Comparison of ENCODE assay signal across 8 cellular contexts in the genomic region with DNA sequence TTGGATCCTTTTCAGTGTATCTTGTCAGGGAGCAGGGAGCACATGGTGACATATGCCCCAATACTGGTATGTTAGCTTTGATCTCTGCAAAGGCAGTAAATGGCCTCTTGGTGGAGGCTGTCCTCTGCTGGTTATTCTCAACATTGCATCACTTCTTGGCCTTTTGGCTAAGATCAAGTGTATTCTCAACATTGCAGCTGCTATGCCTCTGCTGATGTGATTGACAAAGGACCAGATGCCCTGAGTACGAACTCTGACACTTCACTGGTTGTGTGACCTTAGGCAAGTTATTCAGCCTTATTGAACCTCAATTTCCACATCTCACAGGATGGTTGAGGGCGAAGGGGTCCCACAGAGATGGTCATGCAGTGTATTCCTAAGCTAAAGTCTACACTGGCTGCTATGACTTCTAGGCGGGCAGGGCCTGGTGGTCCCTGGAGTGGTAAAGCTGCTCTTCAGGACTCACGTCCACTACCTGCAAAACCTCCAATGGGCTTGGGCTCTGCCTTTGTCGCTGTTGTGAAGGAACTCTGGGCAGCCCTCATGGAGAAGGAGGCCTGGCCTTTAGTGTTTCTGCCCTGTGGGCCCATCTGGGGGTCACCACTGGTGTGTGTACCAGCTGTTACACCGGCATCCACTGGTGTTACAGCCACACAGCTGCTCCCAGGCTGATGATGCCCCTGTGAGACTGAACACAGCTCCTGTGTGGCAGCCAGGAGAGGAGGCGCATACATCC.
DNase-seq lines count a peak whose midpoint lies in the region; ATAC-seq lines count a peak whose summit lies in the region.

No MANE protein-coding gene starts in this region.

- ATAC-seq in HG03039 (IDR thresholded peaks at IDR 0.05; ENCODE audit: unreplicated experiment): peak; percentile 42

- H3K27ac Mint-ChIP-seq in activated naive CD4-positive, alpha-beta T cell treated with anti-CD3 and anti-CD28 coated beads for 36 hours: no peak overlapping the region

- H3K4me1 Mint-ChIP-seq in activated naive CD4-positive, alpha-beta T cell treated with anti-CD3 and anti-CD28 coated beads for 36 hours (ENCODE audit: low read depth): peaks cover 19% of the 10 kb centered on the region

- H3K9me3 Mint-ChIP-seq in activated naive CD4-positive, alpha-beta T cell treated with anti-CD3 and anti-CD28 coated beads for 36 hours: no peaks in the 10 kb centered on the region

- H3K27me3 Mint-ChIP-seq in activated naive CD4-positive, alpha-beta T cell treated with anti-CD3 and anti-CD28 coated beads for 36 hours (ENCODE audit: low read depth): no peaks in the 10 kb centered on the region

- intact Hi-C loops in activated naive CD4-positive, alpha-beta T cell treated with anti-CD3 and anti-CD28 coated beads for 36 hours (cut with micrococcal nuclease): loop anchor here (1.0 kb wide), 6 partner anchors 30 to 733 kb away; no protein-coding TSS in a partner anchor

- H3K36me3 Mint-ChIP-seq in activated naive CD4-positive, alpha-beta T cell treated with anti-CD3 and anti-CD28 coated beads for 36 hours (ENCODE audit: low read depth): no peaks in the 10 kb centered on the region

- CTCF ChIA-PET in activated naive CD4-positive, alpha-beta T cell treated with anti-CD3 and anti-CD28 coated beads for 36 hours (lab: Charles Lee): interaction anchor here (0.5 to 7.6 kb wide), 34 partner anchors 8 to 654 kb away, joined by 3 to 188 read pairs (median 4); a partner anchor contains a TSS

- no peak overlapping the region for H3K4me3 Mint-ChIP-seq in activated naive CD4-positive, alpha-beta T cell treated with anti-CD3 and anti-CD28 coated beads for 36 hours

- peak; percentile 74 for DNase-seq in activated naive CD4-positive, alpha-beta T cell treated with anti-CD3 and anti-CD28 coated beads for 36 hours
- DNase-seq in activated naive CD4-positive, alpha-beta T cell treated with anti-CD3 and anti-CD28 coated beads, Interleukin-2, amount 50 U/mL, for 16 hours: no peak
- DNase-seq in NCI-H2081 treated with DMSO at 0.1 percent for 48 hours (lab: John Stamatoyannopoulos, UW) (peak; percentile 28), T1000 (lab: John Stamatoyannopoulos, UW) (peak; percentile 38), cerebellum (ENCODE audit: low spot score) (peak; percentile 63), left kidney (ENCODE audit: low read depth, low spot score) (peak; percentile 91)
- peak; percentile 20 to 33 (median 30) for DNase-seq in stimulated activated CD4-positive, alpha-beta T cell treated with anti-CD3 and anti-CD28 coated beads, TNF-alpha, amount 100 ng/mL, for 48 hours (ENCODE audit: low read depth in 3 of 3)
